1 cellular context compared by ENCODE assay signal in genomic region chr2:36663851-36664715, GRCh38.
TF ChIP-seq lines count a peak whose summit lies in the region.

No MANE protein-coding gene starts in this region.

TF ChIP-seq in K562, 482 proteins besides CTCF, POLR2A, EP300 and RAD21 (continued from another document):
- TF ChIP-seq ZNF740 (CRISPR knock-in tag; IDR thresholded peaks at IDR 0.05): no peak
- no peak for TF ChIP-seq ZNF740 (tag; IDR thresholded peaks at IDR 0.05)
- no peak for TF ChIP-seq SREBF2 (CRISPR knock-in tag; IDR thresholded peaks at IDR 0.05)
- no peak for TF ChIP-seq CAMTA2 (CRISPR knock-in tag; conservative IDR thresholded peaks at IDR 0.05)
- TF ChIP-seq FOXK2 (conservative IDR thresholded peaks at IDR 0.05 in 1 of 2, IDR thresholded peaks at IDR 0.05 in 1 of 2; ENCODE audit: low read depth in 2 of 2): no peak
- no peak for TF ChIP-seq KLF13 (tag; IDR thresholded peaks at IDR 0.05; ENCODE audit: borderline replicate concordance, low read depth)
- no peak for TF ChIP-seq ZBTB17 (CRISPR knock-in tag; IDR thresholded peaks at IDR 0.05)
- no peak for TF ChIP-seq KHSRP (IDR thresholded peaks at IDR 0.05)
- no peak for TF ChIP-seq ZNF445 (CRISPR knock-in tag; IDR thresholded peaks at IDR 0.05; ENCODE audit: low read depth)
- TF ChIP-seq XRCC4 (IDR thresholded peaks at IDR 0.05; ENCODE audit: extremely low read depth, insufficient read depth, insufficient read length): no peak
- no peak for TF ChIP-seq HNRNPLL (IDR thresholded peaks at IDR 0.05; ENCODE audit: low read depth, low read length, poor library complexity, severe bottlenecking)
- no peak for TF ChIP-seq ZNF217 (CRISPR knock-in tag; IDR thresholded peaks at IDR 0.05)
- no peak for TF ChIP-seq CEBPG (CRISPR knock-in tag; IDR thresholded peaks at IDR 0.05)
- peak; percentile 56 to 60; a peak in 3 of 4 replicates for TF ChIP-seq CEBPG (tag; conservative IDR thresholded peaks at IDR 0.05 in 1 of 2, IDR thresholded peaks at IDR 0.05 in 1 of 2)
- no peak for TF ChIP-seq CHD4 (IDR thresholded peaks at IDR 0.05; ENCODE audit: insufficient read depth, insufficient replicate concordance, low read depth, low read length, poor library complexity, severe bottlenecking)
- TF ChIP-seq CLOCK (CRISPR knock-in tag; IDR thresholded peaks at IDR 0.05; ENCODE audit: borderline replicate concordance): no peak
- TF ChIP-seq GMEB1 (CRISPR knock-in tag; IDR thresholded peaks at IDR 0.05): no peak
- TF ChIP-seq NR1H2 (CRISPR knock-in tag; IDR thresholded peaks at IDR 0.05): no peak
- TF ChIP-seq, protein P1, sequence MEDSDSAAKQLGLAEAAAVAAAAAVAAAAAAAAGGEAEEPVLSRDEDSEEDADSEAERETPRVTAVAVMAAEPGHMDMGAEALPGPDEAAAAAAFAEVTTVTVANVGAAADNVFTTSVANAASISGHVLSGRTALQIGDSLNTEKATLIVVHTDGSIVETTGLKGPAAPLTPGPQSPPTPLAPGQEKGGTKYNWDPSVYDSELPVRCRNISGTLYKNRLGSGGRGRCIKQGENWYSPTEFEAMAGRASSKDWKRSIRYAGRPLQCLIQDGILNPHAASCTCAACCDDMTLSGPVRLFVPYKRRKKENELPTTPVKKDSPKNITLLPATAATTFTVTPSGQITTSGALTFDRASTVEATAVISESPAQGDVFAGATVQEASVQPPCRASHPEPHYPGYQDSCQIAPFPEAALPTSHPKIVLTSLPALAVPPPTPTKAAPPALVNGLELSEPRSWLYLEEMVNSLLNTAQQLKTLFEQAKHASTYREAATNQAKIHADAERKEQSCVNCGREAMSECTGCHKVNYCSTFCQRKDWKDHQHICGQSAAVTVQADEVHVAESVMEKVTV (CRISPR knock-in tag; IDR thresholded peaks at IDR 0.05): peak; percentile 87
- TF ChIP-seq PHF21A (IDR thresholded peaks at IDR 0.05; ENCODE audit: borderline replicate concordance, low read depth): no peak
- TF ChIP-seq PBX2 (CRISPR knock-in tag; IDR thresholded peaks at IDR 0.05; ENCODE audit: low read depth): no peak
- TF ChIP-seq PBX2 (tag; conservative IDR thresholded peaks at IDR 0.05; ENCODE audit: low read depth): peak; percentile 52; the same call in 1 of the 2 replicates
- no peak for TF ChIP-seq SRSF1 (IDR thresholded peaks at IDR 0.05; ENCODE audit: low read depth, low read length)
- 0 out of 4 replicates have a peak, but pooled peaks of 1 of the 2 experiments have one; percentile 41 for TF ChIP-seq FOXA3 (CRISPR knock-in tag; conservative IDR thresholded peaks at IDR 0.05 in 1 of 2, IDR thresholded peaks at IDR 0.05 in 1 of 2)
- TF ChIP-seq SIN3A (IDR thresholded peaks at IDR 0.05; ENCODE audit: borderline replicate concordance in 2 of 2, control insufficient read depth in 1 of 2, low read depth in 2 of 2, low read length in 2 of 2): no peak
- TF ChIP-seq SMC3 (conservative IDR thresholded peaks at IDR 0.05; ENCODE audit: insufficient read depth, low read depth, low read length): peak; percentile 56; the same call in 1 of the 2 replicates
- TF ChIP-seq ATF7 (IDR thresholded peaks at IDR 0.05): no peak
- no peak for TF ChIP-seq ZNF431 (CRISPR knock-in tag; IDR thresholded peaks at IDR 0.05)
- TF ChIP-seq ETV1 (tag; conservative IDR thresholded peaks at IDR 0.05; ENCODE audit: low read depth): no peak
- TF ChIP-seq RB1 (IDR thresholded peaks at IDR 0.05; ENCODE audit: low read depth): peak; percentile 45; the same call in 1 of the 2 replicates
- TF ChIP-seq, protein P2, sequence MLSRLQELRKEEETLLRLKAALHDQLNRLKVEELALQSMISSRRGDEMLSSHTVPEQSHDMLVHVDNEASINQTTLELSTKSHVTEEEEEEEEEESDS (CRISPR knock-in tag; IDR thresholded peaks at IDR 0.05): no peak
- no peak for TF ChIP-seq YY1 (IDR thresholded peaks at IDR 0.05; ENCODE audit: borderline replicate concordance in 1 of 3, control insufficient read depth in 1 of 3, extremely low read depth in 1 of 3, insufficient read depth in 3 of 3, insufficient read length in 1 of 3, insufficient replicate concordance in 2 of 3, low read depth in 1 of 3, low read length in 2 of 3)
TF ChIP-seq in K562: peak in this region for 7.
